ENCODE assay signal across 19 cellular contexts in the genomic region with DNA sequence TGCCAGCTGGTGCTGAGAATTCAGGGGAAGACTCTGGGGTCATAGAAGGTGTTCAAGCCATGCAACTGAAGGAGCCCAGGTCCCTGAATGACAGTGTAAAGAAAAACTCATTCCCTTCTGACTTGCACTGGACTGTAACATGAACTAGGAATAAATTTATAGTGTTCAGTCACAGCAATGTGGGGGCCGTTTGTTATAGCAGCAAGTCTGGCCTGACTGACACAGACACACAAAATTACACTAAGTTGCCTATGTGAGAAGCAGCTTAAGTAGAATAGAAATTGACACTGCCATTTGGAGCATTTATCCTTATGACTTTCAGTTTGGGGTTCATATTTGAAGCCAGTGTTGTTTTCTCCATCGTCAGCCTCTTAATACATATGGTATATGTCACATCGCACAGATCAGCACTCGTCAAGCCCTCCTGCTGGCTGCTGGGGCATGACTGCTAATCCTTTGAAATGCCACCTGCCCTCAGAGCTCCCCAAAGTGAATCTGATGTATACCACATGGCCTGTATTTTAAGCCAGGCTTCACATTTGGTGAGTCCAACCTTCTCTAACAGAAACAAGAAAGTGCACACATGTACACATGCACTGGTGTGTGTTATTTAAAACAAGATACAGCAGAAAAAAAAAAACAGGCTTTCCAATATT.
"Had no signal": no experiment of that assay in that cellular context is flagged by ENCODE, and none has a peak within 500 bp of the region (broad histone marks: within the 10 kb centered on the region; RNA-seq: fewer than 3 reads in every experiment).

No MANE protein-coding gene starts in this region.

- H3K9me3 ChIP-seq: breast epithelium, esophagus squamous epithelium, testis, upper lobe of right lung had no signal

- H3K9me3 Mint-ChIP-seq: activated CD8-positive, alpha-beta T cell treated with anti-CD3 and anti-CD28 coated beads for 36 hours; activated naive CD8-positive, alpha-beta T cell treated with anti-CD3 and anti-CD28 coated beads for 36 hours; activated T-cell treated with anti-CD3 and anti-CD28 coated beads, Interleukin-2, amount 50 U/mL, for 72 hours; natural killer cell treated with Interleukin-12 subunit alpha and Interleukin-12 subunit beta and Interleukin-15 and Interleukin-18, amount 100 ng/mL, for 72 hours; stimulated activated naive CD8-positive, alpha-beta T cell treated with anti-CD3 and anti-CD28 coated beads, Interleukin-15, amount 100 ng/mL, for 72 hours had no signal

- H3K36me3 Mint-ChIP-seq: activated naive CD8-positive, alpha-beta T cell treated with anti-CD3 and anti-CD28 coated beads for 36 hours; natural killer cell treated with Interleukin-12 subunit alpha and Interleukin-12 subunit beta and Interleukin-15 and Interleukin-18, amount 100 ng/mL, for 72 hours had no signal

- H3K27ac ChIP-seq: breast epithelium, esophagus squamous epithelium, foreskin keratinocyte, testis, upper lobe of right lung had no signal

- H3K4me3 ChIP-seq: breast epithelium, esophagus squamous epithelium, testis, upper lobe of right lung had no signal

- H3K4me3 Mint-ChIP-seq: activated CD8-positive, alpha-beta T cell treated with anti-CD3 and anti-CD28 coated beads for 36 hours; activated naive CD8-positive, alpha-beta T cell treated with anti-CD3 and anti-CD28 coated beads for 36 hours; activated T-cell treated with anti-CD3 and anti-CD28 coated beads, Interleukin-2, amount 50 U/mL, for 72 hours; natural killer cell treated with Interleukin-12 subunit alpha and Interleukin-12 subunit beta and Interleukin-15 and Interleukin-18, amount 100 ng/mL, for 72 hours; stimulated activated naive CD8-positive, alpha-beta T cell treated with anti-CD3 and anti-CD28 coated beads, Interleukin-15, amount 100 ng/mL, for 72 hours had no signal

- H3K27ac Mint-ChIP-seq: activated CD8-positive, alpha-beta T cell treated with anti-CD3 and anti-CD28 coated beads for 36 hours; activated naive CD8-positive, alpha-beta T cell treated with anti-CD3 and anti-CD28 coated beads for 36 hours; activated T-cell treated with anti-CD3 and anti-CD28 coated beads, Interleukin-2, amount 50 U/mL, for 72 hours; natural killer cell treated with Interleukin-12 subunit alpha and Interleukin-12 subunit beta and Interleukin-15 and Interleukin-18, amount 100 ng/mL, for 72 hours; progenitor cell of endocrine pancreas; stimulated activated naive CD8-positive, alpha-beta T cell treated with anti-CD3 and anti-CD28 coated beads, Interleukin-15, amount 100 ng/mL, for 72 hours had no signal

- H3K4me1 ChIP-seq: breast epithelium, esophagus squamous epithelium, foreskin keratinocyte, testis, upper lobe of right lung had no signal

- ATAC-seq: activated CD8-positive, alpha-beta T cell treated with anti-CD3 and anti-CD28 coated beads for 36 hours; activated T-cell treated with anti-CD3 and anti-CD28 coated beads, Interleukin-2, amount 50 U/mL, for 72 hours; foreskin keratinocyte; left colon; natural killer cell treated with Interleukin-12 subunit alpha and Interleukin-12 subunit beta and Interleukin-15 and Interleukin-18, amount 100 ng/mL, for 72 hours; sciatic nerve; stimulated activated naive CD8-positive, alpha-beta T cell treated with anti-CD3 and anti-CD28 coated beads, Interleukin-15, amount 100 ng/mL, for 72 hours; upper lobe of right lung had no signal

- DNase-seq: activated CD8-positive, alpha-beta memory T cell treated with anti-CD3 and anti-CD28 coated beads, Interleukin-2, amount 50 U/mL, for 4 hours; activated CD8-positive, alpha-beta T cell treated with anti-CD3 and anti-CD28 coated beads for 36 hours; activated gamma-delta T cell treated with Interleukin-2 at 50 U/mL for 16 hours; activated naive CD8-positive, alpha-beta T cell treated with anti-CD3 and anti-CD28 coated beads for 36 hours; activated T-cell treated with anti-CD3 and anti-CD28 coated beads, Interleukin-2, amount 50 U/mL, for 72 hours; esophagus squamous epithelium; foreskin keratinocyte; left colon; mammary epithelial cell; occipital lobe; stimulated activated CD4-positive, alpha-beta T cell treated with anti-CD3 and anti-CD28 coated beads, Interleukin-4, amount 100 ng/mL, for 24 hours; stimulated activated naive CD8-positive, alpha-beta T cell treated with anti-CD3 and anti-CD28 coated beads, Interleukin-15, amount 100 ng/mL, for 72 hours; T1000; testis; upper lobe of right lung had no signal

- H3K27me3 ChIP-seq: breast epithelium, esophagus squamous epithelium, foreskin keratinocyte, testis, upper lobe of right lung had no signal

- H3K27me3 Mint-ChIP-seq: activated CD8-positive, alpha-beta T cell treated with anti-CD3 and anti-CD28 coated beads for 36 hours; activated naive CD8-positive, alpha-beta T cell treated with anti-CD3 and anti-CD28 coated beads for 36 hours; natural killer cell treated with Interleukin-12 subunit alpha and Interleukin-12 subunit beta and Interleukin-15 and Interleukin-18, amount 100 ng/mL, for 72 hours; progenitor cell of endocrine pancreas had no signal

- H3K36me3 ChIP-seq: breast epithelium, esophagus squamous epithelium, upper lobe of right lung had no signal
